In the genomic region with DNA sequence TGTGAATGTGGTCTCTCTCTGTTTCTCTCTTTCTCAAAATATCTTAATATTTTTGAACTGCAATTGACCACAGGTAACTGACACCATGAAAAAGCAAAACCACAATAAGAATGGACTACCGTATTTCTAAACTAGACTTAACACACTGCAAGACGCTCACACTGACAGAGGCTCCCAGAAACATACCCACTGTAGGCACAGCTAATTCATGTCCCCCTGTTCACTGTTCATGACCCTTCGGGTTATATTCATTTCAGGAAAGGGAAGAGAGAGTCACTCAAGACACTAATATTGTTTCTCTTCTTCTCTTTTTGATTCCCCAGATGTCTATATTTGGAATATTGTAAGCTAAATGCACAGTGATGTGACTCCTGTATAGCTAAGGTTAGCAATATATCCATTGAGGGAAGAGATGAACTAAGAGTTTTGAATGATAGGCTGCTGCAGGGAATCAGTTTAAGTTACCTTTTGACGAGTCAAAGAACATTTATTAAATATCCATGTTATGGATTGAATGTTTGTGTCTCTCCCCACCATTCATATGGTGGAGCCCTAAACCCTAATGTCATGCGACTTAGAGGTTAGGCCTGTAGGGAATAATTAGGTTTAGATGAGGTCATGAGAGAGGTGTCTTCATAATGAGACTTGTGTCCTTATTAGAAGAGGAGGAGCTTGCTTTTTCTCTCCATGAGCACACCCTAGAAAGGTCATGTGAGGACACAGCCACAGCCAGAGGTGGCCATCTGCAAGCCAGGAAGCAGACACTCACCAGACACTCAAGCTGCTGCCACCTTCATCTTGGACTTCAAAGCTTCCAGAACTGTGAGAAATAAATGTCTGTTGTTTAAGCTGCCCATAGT, we compare ENCODE assay signal across 16 cellular contexts.
DNase-seq lines count a peak whose midpoint lies in the region; ATAC-seq, FAIRE-seq and TF ChIP-seq lines count a peak whose summit lies in the region.
"Had no signal": no experiment of that assay in that cellular context is flagged by ENCODE, and none has a peak within 500 bp of the region (broad histone marks: within the 10 kb centered on the region; RNA-seq: fewer than 3 reads in every experiment).

No MANE protein-coding gene starts in this region.

- CTCF ChIA-PET in GM12878 (lab: Yijun Ruan, JAX), result interaction anchor here (0.8 to 2.1 kb wide), 6 partner anchors 26 to 152 kb away, joined by 3 to 7 read pairs (median 3); no protein-coding TSS in a partner anchor
- CTCF ChIA-PET in Calu3 (lab: Charles Lee), result no interaction called here

- TF ChIP-seq CTCF in Loucy (conservative IDR thresholded peaks at IDR 0.05; ENCODE audit: low read length), result no peak
- TF ChIP-seq CTCF in GM12878 (IDR thresholded peaks at IDR 0.05 in 2 of 3, conservative IDR thresholded peaks at IDR 0.05 in 1 of 3; ENCODE audit: control insufficient read depth in 2 of 3, extremely low read depth in 1 of 3, insufficient read depth in 1 of 3, low read depth in 3 of 3, low read length in 3 of 3), result no peak
- no peak for TF ChIP-seq CTCF in Calu3 (IDR thresholded peaks at IDR 0.05; ENCODE audit: unreplicated experiment)

- RAD21 ChIA-PET in GM12878 (lab: Charles Lee; ENCODE audit: unreplicated experiment), result interaction anchor here (0.8 to 6.5 kb wide), 7 partner anchors 14 to 1078 kb away, joined by 3 to 53 read pairs (median 5); no protein-coding TSS in a partner anchor

- H3K79me2 ChIP-seq in Loucy (ENCODE audit: insufficient read depth, low read length), result peaks cover 6% of the 10 kb centered on the region; the same call in 1 of the 2 replicates
- no peaks in the 10 kb centered on the region for H3K79me2 ChIP-seq in GM12878 (ENCODE audit: control insufficient read depth, insufficient read depth, low read length)

- H3K9ac ChIP-seq in Loucy (ENCODE audit: low read depth, low read length, poor library complexity, severe bottlenecking) (peak overlapping the region; percentile 39), GM12878 (ENCODE audit: control insufficient read depth, insufficient read depth, low read length) (no peak overlapping the region)

- 0 out of 2 replicates have a peak, but pooled peaks cover 4% of the 10 kb centered on the region for H3F3A ChIP-seq in Loucy (ENCODE audit: low read depth)

- TF ChIP-seq RAD21 in GM12878 (IDR thresholded peaks at IDR 0.05; ENCODE audit: insufficient read depth, low read depth, low read length), result 0 out of 2 replicates have a peak, but pooled peaks have one; percentile 3

- H3K9me2 ChIP-seq in Loucy (replicated peaks; ENCODE audit: low read depth, low read length), result no peaks in the 10 kb centered on the region

- peaks cover 3% of the 10 kb centered on the region for H3K9me3 Mint-ChIP-seq in Calu3 (ENCODE audit: low read depth, unreplicated experiment)
- H3K9me3 Mint-ChIP-seq: activated CD4-positive, alpha-beta T cell treated with anti-CD3 and anti-CD28 coated beads, Interleukin-2, amount 10 ng/mL, durations not matched to agents 24 days and 14 days had no signal

- no peak overlapping the region for H3K4me3 Mint-ChIP-seq in Calu3 (ENCODE audit: low read depth, unreplicated experiment)
- H3K4me3 Mint-ChIP-seq: activated CD4-positive, alpha-beta T cell treated with anti-CD3 and anti-CD28 coated beads, Interleukin-2, amount 10 ng/mL, durations not matched to agents 24 days and 14 days; mesothelial cell of epicardium had no signal

- peak; percentile 13 for FAIRE-seq in GM12878 (lab: Jason Lieb, UNC)
- FAIRE-seq: astrocyte had no signal

- H3K36me3 ChIP-seq in Loucy (ENCODE audit: insufficient read depth, low read length), result no peaks in the 10 kb centered on the region
- no peaks in the 10 kb centered on the region for H3K36me3 ChIP-seq in GM12878 (ENCODE audit: control insufficient read depth in 2 of 2, insufficient read depth in 2 of 2, low read length in 1 of 2)

- no peak for TF ChIP-seq POLR2A in GM12878 (IDR thresholded peaks at IDR 0.05; ENCODE audit: low read depth, low read length)

- peak; percentile 25 for DNase-seq in GM12878 (ENCODE audit: low read depth, low spot score)
- DNase-seq in cerebellar nuclear complex (lab: John Stamatoyannopoulos, UW), result no peak
- DNase-seq in Calu3, result no peak
- DNase-seq: activated CD4-positive, alpha-beta T cell treated with anti-CD3 and anti-CD28 coated beads, Interleukin-2, amount 10 ng/mL, durations not matched to agents 24 days and 14 days; H7; NCI-H1930; occipital lobe; T-helper 1 cell had no signal

- no peak overlapping the region for H3K27ac Mint-ChIP-seq in Calu3 (ENCODE audit: unreplicated experiment)
- H3K27ac Mint-ChIP-seq: activated CD4-positive, alpha-beta T cell treated with anti-CD3 and anti-CD28 coated beads, Interleukin-2, amount 10 ng/mL, durations not matched to agents 24 days and 14 days; mesothelial cell of epicardium had no signal

- in situ Hi-C loops in GM12878 (cut with MboI), result no loop called here

- H3K27me3 Mint-ChIP-seq in Calu3 (ENCODE audit: unreplicated experiment), result no peaks in the 10 kb centered on the region
- H3K27me3 Mint-ChIP-seq: activated CD4-positive, alpha-beta T cell treated with anti-CD3 and anti-CD28 coated beads, Interleukin-2, amount 10 ng/mL, durations not matched to agents 24 days and 14 days had no signal

- peak overlapping the region; percentile 62 for H3K4me2 ChIP-seq in Loucy (ENCODE audit: low read depth, low read length, poor library complexity, severe bottlenecking)
- H3K4me2 ChIP-seq in GM12878 (ENCODE audit: control insufficient read depth, insufficient read depth), result no peak overlapping the region
- H3K4me2 ChIP-seq: smooth muscle cell had no signal

- SMC1A ChIA-PET in GM12878 (lab: Charles Lee; ENCODE audit: uncharacterized antibody, unreplicated experiment), result interaction anchor here (0.5 to 3.8 kb wide), 11 partner anchors 10 to 1847 kb away, joined by 3 to 22 read pairs (median 4); no protein-coding TSS in a partner anchor

- POLR2A ChIA-PET in GM12878 (lab: Charles Lee), result interaction anchor here (0.6 kb wide), 1 partner anchor 707 kb away, joined by 3 read pairs; no protein-coding TSS in a partner anchor

- H4K20me1 ChIP-seq in Loucy (ENCODE audit: insufficient read depth, low read length, poor library complexity, severe bottlenecking) (no peaks in the 10 kb centered on the region), GM12878 (ENCODE audit: control insufficient read depth, insufficient read depth) (no peaks in the 10 kb centered on the region)

- BruUV-seq in GM12878 (replicated peaks; lab: Mats Ljungman, UMichigan), result no TSS peak
- no TSS peak for BruUV-seq in Calu3 (replicated peaks; lab: Mats Ljungman, UMichigan)

- H3K36me3 Mint-ChIP-seq in Calu3 (ENCODE audit: insufficient read depth, unreplicated experiment), result no peaks in the 10 kb centered on the region
- H3K36me3 Mint-ChIP-seq: mesothelial cell of epicardium had no signal

- intact Hi-C loops in GM12878 (cut with micrococcal nuclease; ENCODE audit: unreplicated experiment), result loop anchor here (1.0 to 5.0 kb wide), 4 partner anchors 36 to 157 kb away; no protein-coding TSS in a partner anchor
- intact Hi-C loops in Calu3 (cut with micrococcal nuclease; ENCODE audit: unreplicated experiment), result no loop called here

- no peaks in the 10 kb centered on the region for H3K9me3 ChIP-seq in Loucy (ENCODE audit: insufficient read depth, low read depth, low read length)
- H3K9me3 ChIP-seq in GM12878 (replicated peaks; ENCODE audit: control insufficient read depth, insufficient read depth, low read length), result no peaks in the 10 kb centered on the region; the same call in 2 of the 3 replicates

- H3K4me3 ChIP-seq in Loucy (ENCODE audit: low read length, poor library complexity, severe bottlenecking) (peak overlapping the region; percentile 17), GM12878 (no peak overlapping the region)
- H3K4me3 ChIP-seq: smooth muscle cell had no signal

- no peak for TF ChIP-seq EP300 in GM12878 (IDR thresholded peaks at IDR 0.05; ENCODE audit: borderline replicate concordance in 1 of 2, control insufficient read depth in 1 of 2, low read depth in 2 of 2, low read length in 2 of 2)

- H2AFZ ChIP-seq in Loucy (ENCODE audit: low read length), result no peak overlapping the region
- peak overlapping the region; percentile 38 for H2AFZ ChIP-seq in GM12878 (ENCODE audit: control insufficient read depth, low read depth, low read length)

- no peaks in the 10 kb centered on the region for H3K4me1 Mint-ChIP-seq in Calu3 (ENCODE audit: low read depth, unreplicated experiment)
- H3K4me1 Mint-ChIP-seq: activated CD4-positive, alpha-beta T cell treated with anti-CD3 and anti-CD28 coated beads, Interleukin-2, amount 10 ng/mL, durations not matched to agents 24 days and 14 days; mesothelial cell of epicardium had no signal

- no peak overlapping the region for H3K27ac ChIP-seq in GM12878 (ENCODE audit: control insufficient read depth, insufficient read depth)
- H3K27ac ChIP-seq: C4-2B had no signal

- 0% methylated on average over 5 of the region's 5 CpGs for WGBS in GM12878 (ENCODE audit: insufficient coverage, insufficient replicate concordance, low lambda C conversion rate, missing lambda C conversion rate)

- H3K4me1 ChIP-seq in Loucy (ENCODE audit: insufficient read depth, low read length, poor library complexity, severe bottlenecking) (peaks cover 18% of the 10 kb centered on the region), GM12878 (ENCODE audit: control insufficient read depth, insufficient read depth, low read length) (no peaks in the 10 kb centered on the region)

- ATAC-seq in GM18511 (IDR thresholded peaks at IDR 0.05; ENCODE audit: unreplicated experiment) (peak; percentile 55), GM21786 (IDR thresholded peaks at IDR 0.05; ENCODE audit: unreplicated experiment) (peak; percentile 63), GM12878 (peak; percentile 87), HG03135 (IDR thresholded peaks at IDR 0.05; ENCODE audit: unreplicated experiment) (no peak)

- H3K27me3 ChIP-seq in Loucy (ENCODE audit: insufficient read depth, low read length, poor library complexity, severe bottlenecking) (no peaks in the 10 kb centered on the region), GM12878 (replicated peaks in 1 of 2; ENCODE audit: control insufficient read depth in 2 of 2, insufficient read depth in 2 of 2, low read length in 1 of 2) (no peaks in the 10 kb centered on the region)

TF ChIP-seq in GM12878, 131 proteins besides CTCF, POLR2A, EP300 and RAD21 (continues in another document):
- TF ChIP-seq BCL11A (IDR thresholded peaks at IDR 0.05; ENCODE audit: low read depth, low read length) (0 out of 2 replicates have a peak, but pooled peaks have one; percentile 42), CEBPB (IDR thresholded peaks at IDR 0.05; ENCODE audit: borderline replicate concordance in 1 of 2, low read depth in 2 of 2, low read length in 2 of 2) (peak in 1 of 2 experiments; percentile 76; a peak in 1 of 4 replicates), ETV6 (conservative IDR thresholded peaks at IDR 0.05 in 1 of 2, IDR thresholded peaks at IDR 0.05 in 1 of 2; ENCODE audit: borderline replicate concordance in 1 of 2, low read depth in 1 of 2) (peak in 1 of 2 experiments; percentile 26; a peak in 1 of 4 replicates)
